6 cellular contexts compared by ENCODE assay signal in the genomic region with DNA sequence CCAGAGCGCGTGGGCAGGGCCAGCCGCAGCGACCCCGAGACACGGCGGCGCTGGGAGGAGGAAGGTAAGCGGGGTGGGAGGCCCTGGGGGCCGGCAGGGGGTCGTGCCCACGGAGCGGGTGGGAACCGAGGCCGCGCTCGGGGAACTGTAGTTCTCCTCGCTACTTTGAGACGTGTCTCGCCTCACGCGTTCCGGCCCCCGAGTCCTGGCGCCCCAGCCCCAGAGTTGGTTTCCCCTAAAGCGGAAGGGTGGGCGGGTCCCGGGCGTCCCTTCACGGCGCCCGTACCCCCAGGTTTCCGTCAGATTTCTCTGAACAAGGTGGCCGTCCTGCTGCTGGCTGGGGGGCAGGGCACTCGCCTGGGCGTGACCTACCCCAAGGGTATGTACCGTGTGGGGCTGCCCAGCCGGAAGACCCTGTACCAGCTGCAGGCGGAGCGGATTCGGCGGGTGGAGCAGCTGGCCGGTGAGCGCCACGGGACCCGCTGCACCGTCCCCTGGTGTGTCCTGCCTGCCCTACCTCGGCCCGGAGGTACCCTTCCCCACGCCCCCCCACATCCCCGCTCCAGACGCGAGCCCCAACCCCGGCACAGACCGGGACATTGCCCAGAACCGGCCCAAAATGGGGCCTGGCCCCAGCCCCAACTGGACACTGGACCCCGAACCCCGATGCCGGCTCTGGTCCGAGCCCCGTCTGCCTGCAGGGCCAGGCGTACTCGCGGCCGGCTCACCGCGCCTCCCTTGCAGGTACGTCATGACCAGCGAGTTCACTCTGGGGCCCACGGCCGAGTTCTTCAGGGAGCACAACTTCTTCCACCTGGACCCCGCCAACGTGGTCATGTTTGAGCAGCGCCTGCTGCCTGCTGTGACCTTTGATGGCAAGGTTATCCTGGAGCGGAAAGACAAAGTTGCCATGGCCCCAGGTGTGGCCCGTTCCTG. TPM values are rescaled to one million over a fixed set of nuclear protein-coding genes. Genes with fewer than 3 reads are reported as not detected.
DNase-seq lines count a peak whose midpoint lies in the region; ATAC-seq and TF ChIP-seq lines count a peak whose summit lies in the region.

No MANE protein-coding gene starts in this region.

- peak; percentile 49 for DNase-seq in activated CD4-positive, alpha-beta T cell treated with anti-CD3 and anti-CD28 coated beads for 48 hours
- no peak for DNase-seq in activated CD4-positive, alpha-beta T cell treated with anti-CD3 and anti-CD28 coated beads for 1 hour
- peak; percentile 85 for DNase-seq in activated CD8-positive, alpha-beta T cell treated with anti-CD3 and anti-CD28 coated beads for 36 hours
- DNase-seq in upper lobe of left lung (peak; percentile 31 to 87), AG20443 (ENCODE audit: low spot score) (no peak)

- peaks cover 7% of the 10 kb centered on the region for H3K4me1 Mint-ChIP-seq in activated CD8-positive, alpha-beta T cell treated with anti-CD3 and anti-CD28 coated beads for 36 hours (ENCODE audit: low read depth)

- CTCF ChIA-PET in activated CD8-positive, alpha-beta T cell treated with anti-CD3 and anti-CD28 coated beads for 36 hours (lab: Charles Lee) = interaction anchor here (1.1 to 2.4 kb wide), 5 partner anchors 11 to 49 kb away, joined by 4 to 18 read pairs (median 7); a partner anchor contains a TSS

- H3K27ac Mint-ChIP-seq in activated CD8-positive, alpha-beta T cell treated with anti-CD3 and anti-CD28 coated beads for 36 hours = peak overlapping the region; percentile 71

- H3K4me3 ChIP-seq in iPS-20b (ENCODE audit: low read length) (peak overlapping the region; percentile 58), upper lobe of left lung (peak overlapping the region; percentile 74 to 96 (median 76))

- no peaks in the 10 kb centered on the region for H3K36me3 ChIP-seq in iPS-20b (ENCODE audit: insufficient read depth, low read depth, low read length)
- H3K36me3 ChIP-seq in upper lobe of left lung = peaks cover 0 to 44% (median 32%) of the 10 kb centered on the region in 4 donors

- intact Hi-C loops in activated CD8-positive, alpha-beta T cell treated with anti-CD3 and anti-CD28 coated beads for 36 hours (cut with micrococcal nuclease) = no loop called here

- POLR2A ChIA-PET in activated CD8-positive, alpha-beta T cell treated with anti-CD3 and anti-CD28 coated beads for 36 hours (lab: Charles Lee) = interaction anchor here (1.0 to 1.5 kb wide), 3 partner anchors 9 to 163 kb away, joined by 3 read pairs; a partner anchor contains a TSS

- H3K9ac ChIP-seq in iPS-20b (ENCODE audit: low read depth, low read length) = no peak overlapping the region

- 51 to 90% methylated on average over 2 to 30 of the region's 76 CpGs for WGBS in upper lobe of left lung, 2 donors

- H3K27me3 Mint-ChIP-seq in activated CD8-positive, alpha-beta T cell treated with anti-CD3 and anti-CD28 coated beads for 36 hours = no peaks in the 10 kb centered on the region

- H3K27me3 ChIP-seq in iPS-20b (ENCODE audit: insufficient read depth, low read length) (peaks cover 62% of the 10 kb centered on the region), upper lobe of left lung (peaks cover 0 to 6% (median 0%) of the 10 kb centered on the region in 4 donors)

- H3K4me1 ChIP-seq in iPS-20b (ENCODE audit: insufficient read depth, low read length) = peaks cover 8% of the 10 kb centered on the region; the same call in 1 of the 2 replicates
- H3K4me1 ChIP-seq in upper lobe of left lung = peaks cover 15 to 45% (median 16%) of the 10 kb centered on the region in 4 donors

- H3K36me3 Mint-ChIP-seq in activated CD8-positive, alpha-beta T cell treated with anti-CD3 and anti-CD28 coated beads for 36 hours (ENCODE audit: low read depth) = peaks cover 18% of the 10 kb centered on the region

- peak; percentile 71 for ATAC-seq in activated CD8-positive, alpha-beta T cell treated with anti-CD3 and anti-CD28 coated beads for 36 hours
- no peak for ATAC-seq in upper lobe of left lung (ENCODE audit: low FRiP score in 2 of 2)

- H3K9me3 Mint-ChIP-seq in activated CD8-positive, alpha-beta T cell treated with anti-CD3 and anti-CD28 coated beads for 36 hours = no peaks in the 10 kb centered on the region

- peak overlapping the region; percentile 79 for H3K4me3 Mint-ChIP-seq in activated CD8-positive, alpha-beta T cell treated with anti-CD3 and anti-CD28 coated beads for 36 hours

- no peak overlapping the region for H3K27ac ChIP-seq in iPS-20b (ENCODE audit: low read length)
- peak overlapping the region in 3 of 4 donors; percentile 68 to 70 (median 68) for H3K27ac ChIP-seq in upper lobe of left lung

- TF ChIP-seq EP300 in upper lobe of left lung (IDR thresholded peaks at IDR 0.05) = no peak

- H3K9me3 ChIP-seq in iPS-20b (ENCODE audit: insufficient read depth, low read depth, low read length) (no peaks in the 10 kb centered on the region), upper lobe of left lung (no peaks in the 10 kb centered on the region)

- no peak for TF ChIP-seq CTCF in activated CD8-positive, alpha-beta T cell treated with anti-CD3 and anti-CD28 coated beads for 36 hours (IDR thresholded peaks at IDR 0.05)
- no peak for TF ChIP-seq CTCF in upper lobe of left lung (IDR thresholded peaks at IDR 0.05)

- TF ChIP-seq POLR2A in upper lobe of left lung (IDR thresholded peaks at IDR 0.05) = no peak

RNA-seq across cellular contexts. Expression of a gene that starts 0.7 kb away (rescaled TPM):
- total RNA-seq in activated CD8-positive, alpha-beta T cell treated with anti-CD3 and anti-CD28 coated beads for 36 hours = 10 to 100 TPM; 49.8 to 50.1 TPM
- 10 to 100 TPM; 10.5 to 69.1 (median 34.0) TPM for total RNA-seq in upper lobe of left lung

RNA-seq across cellular contexts. Expression of a gene that starts 7.7 kb away (rescaled TPM):
- 10 to 100 TPM; 13.5 to 13.7 TPM for total RNA-seq in activated CD8-positive, alpha-beta T cell treated with anti-CD3 and anti-CD28 coated beads for 36 hours
- total RNA-seq in upper lobe of left lung = 1 to 10 TPM in 4 of 6 donors, under 1 TPM in 2; 0.69 to 6.8 (median 1.4) TPM

RNA-seq across cellular contexts. Expression of a gene that starts 8.8 kb away (rescaled TPM):
- total RNA-seq in activated CD8-positive, alpha-beta T cell treated with anti-CD3 and anti-CD28 coated beads for 36 hours = 10 to 100 TPM; 31.1 to 33.2 TPM
- 10 to 100 TPM; 38.0 to 97.4 (median 54.1) TPM for total RNA-seq in upper lobe of left lung

RNA-seq across cellular contexts. Expression of a gene that starts 24.2 kb away (rescaled TPM):
- total RNA-seq in activated CD8-positive, alpha-beta T cell treated with anti-CD3 and anti-CD28 coated beads for 36 hours = not detected
- total RNA-seq in upper lobe of left lung = under 1 TPM in 4 of 6 donors, not detected in 2; 0.34 to 0.98 (median 0.55) TPM

RNA-seq across cellular contexts. Expression of a gene that starts 32.0 kb away (rescaled TPM):
- total RNA-seq in activated CD8-positive, alpha-beta T cell treated with anti-CD3 and anti-CD28 coated beads for 36 hours = 10 to 100 TPM; 18.2 to 21.2 TPM
- total RNA-seq in upper lobe of left lung = 100 to 1,000 TPM in 2 of 6 donors, 10 to 100 TPM in 4; 26.7 to 199 (median 73.2) TPM

Comparison
In these comparisons a context has a peak if more than half of its experiments do, and no peak if none do; other contexts are left out.
1. DNase-seq: peak in activated CD4-positive, alpha-beta T cell treated with anti-CD3 and anti-CD28 coated beads for 48 hours (single experiment), activated CD8-positive, alpha-beta T cell treated with anti-CD3 and anti-CD28 coated beads for 36 hours (single experiment) and upper lobe of left lung (2 of 2); none in activated CD4-positive, alpha-beta T cell treated with anti-CD3 and anti-CD28 coated beads for 1 hour (single experiment) and AG20443 (single experiment).